In genomic region chr14:65019944-65020566, GRCh38 we compare ENCODE assay signal across 8 cellular contexts. TPM values are rescaled to one million over a fixed set of nuclear protein-coding genes. Genes with fewer than 3 reads are reported as not detected.
DNase-seq lines count a peak whose midpoint lies in the region; ATAC-seq, FAIRE-seq and TF ChIP-seq lines count a peak whose summit lies in the region.

No MANE protein-coding gene starts in this region.

- peaks cover 0 to 6% (median 3%) of the 10 kb centered on the region in 3 donors for H3K4me1 ChIP-seq in pancreas

- no peaks in the 10 kb centered on the region for H3K4me1 Mint-ChIP-seq in activated CD4-positive, alpha-beta T cell treated with anti-CD3 and anti-CD28 coated beads, Interleukin-2, amount 10 ng/mL, durations not matched to agents 24 days and 14 days

- H3K27me3 Mint-ChIP-seq in activated CD4-positive, alpha-beta T cell treated with anti-CD3 and anti-CD28 coated beads, Interleukin-2, amount 10 ng/mL, durations not matched to agents 24 days and 14 days, result no peaks in the 10 kb centered on the region

- DNase-seq in AG09319 (ENCODE audit: extremely low read depth, low read depth) (peak; percentile 53), NCI-H1105 (lab: John Stamatoyannopoulos, UW) (peak; percentile 1), glomerular visceral epithelial cell (ENCODE audit: extremely low spot score) (peak; percentile 48), pancreas (peak in 3 of 6 donors; percentile 25 to 53 (median 38))
- DNase-seq in activated CD4-positive, alpha-beta T cell treated with anti-CD3 and anti-CD28 coated beads, Interleukin-2, amount 10 ng/mL, durations not matched to agents 24 days and 14 days, result no peak

- peak overlapping the region; percentile 24 for H3K27ac ChIP-seq in VCaP
- H3K27ac ChIP-seq in pancreas, result no peak overlapping the region

- 49 to 56% methylated on average over 9 of the region's 9 CpGs for WGBS in pancreas, 2 donors

- H3K9me3 ChIP-seq in pancreas, result no peaks in the 10 kb centered on the region

- H3K9me3 Mint-ChIP-seq in activated CD4-positive, alpha-beta T cell treated with anti-CD3 and anti-CD28 coated beads, Interleukin-2, amount 10 ng/mL, durations not matched to agents 24 days and 14 days, result no peaks in the 10 kb centered on the region

- peak; percentile 71 for TF ChIP-seq CTCF in AG09319 (IDR thresholded peaks at IDR 0.05; ENCODE audit: low read depth, low read length)
- TF ChIP-seq CTCF in VCaP (conservative IDR thresholded peaks at IDR 0.05), result peak; percentile 87
- peak; percentile 38 to 71 (median 54) for TF ChIP-seq CTCF in pancreas (IDR thresholded peaks at IDR 0.05)

- H3K36me3 Mint-ChIP-seq in activated CD4-positive, alpha-beta T cell treated with anti-CD3 and anti-CD28 coated beads, Interleukin-2, amount 10 ng/mL, durations not matched to agents 24 days and 14 days (ENCODE audit: low read depth), result peaks cover 10% of the 10 kb centered on the region

- ATAC-seq in GM18498 (IDR thresholded peaks at IDR 0.05; ENCODE audit: unreplicated experiment) (peak; percentile 66), pancreas (peak; percentile 80 to 99 (median 96)), HG02938 (IDR thresholded peaks at IDR 0.05; ENCODE audit: unreplicated experiment) (no peak)

- peak; percentile 80 for FAIRE-seq in pancreas (lab: Jason Lieb, UNC)

- H3K27ac Mint-ChIP-seq in activated CD4-positive, alpha-beta T cell treated with anti-CD3 and anti-CD28 coated beads, Interleukin-2, amount 10 ng/mL, durations not matched to agents 24 days and 14 days, result no peak overlapping the region

- intact Hi-C loops in pancreas (cut with DNase I), result no loop called here
- intact Hi-C loops in activated CD4-positive, alpha-beta T cell treated with anti-CD3 and anti-CD28 coated beads, Interleukin-2, amount 10 ng/mL, durations not matched to agents 24 days and 14 days (cut with micrococcal nuclease), result loop anchor here (1.0 kb wide), 1 partner anchor 34 kb away; the partner anchor contains the start of gene FNTB

- H3K4me3 ChIP-seq in pancreas, result no peak overlapping the region

- H3K4me3 Mint-ChIP-seq in activated CD4-positive, alpha-beta T cell treated with anti-CD3 and anti-CD28 coated beads, Interleukin-2, amount 10 ng/mL, durations not matched to agents 24 days and 14 days, result no peak overlapping the region

- peaks cover 0 to 9% (median 0%) of the 10 kb centered on the region in 3 donors for H3K36me3 ChIP-seq in pancreas

- H3K27me3 ChIP-seq in pancreas, result no peaks in the 10 kb centered on the region

RNA-seq across cellular contexts. Expression of gene FNTB, which starts 33.4 kb away (rescaled TPM):
- 1 to 10 TPM; 4.9 to 9.5 (median 6.7) TPM for total RNA-seq in pancreas
- polyA plus RNA-seq in pancreas, result 1 to 10 TPM; 4.6 to 7.7 TPM
- 18.9 and 19.1 TPM in 2 replicates for total RNA-seq in activated CD4-positive, alpha-beta T cell treated with anti-CD3 and anti-CD28 coated beads, Interleukin-2, amount 10 ng/mL, durations not matched to agents 24 days and 14 days

RNA-seq across cellular contexts. Expression of gene RAB15, which starts 47.9 kb away (rescaled TPM):
- total RNA-seq in pancreas, result 10 to 100 TPM in 2 of 6 donors, 1 to 10 TPM in 4; 4.6 to 18.8 (median 6.4) TPM
- polyA plus RNA-seq in pancreas, result 10 to 100 TPM in 1 of 2 donors, 1 to 10 TPM in 1; 7.5 to 12.2 TPM
- total RNA-seq in activated CD4-positive, alpha-beta T cell treated with anti-CD3 and anti-CD28 coated beads, Interleukin-2, amount 10 ng/mL, durations not matched to agents 24 days and 14 days, result 6.2 and 6.9 TPM in 2 replicates
